In genomic region chr21:23612210-23612609, GRCh38 we compare ENCODE assay signal across 6 cellular contexts.
"Had no signal": no experiment of that assay in that cellular context is flagged by ENCODE, and none has a peak within 500 bp of the region (broad histone marks: within the 10 kb centered on the region; RNA-seq: fewer than 3 reads in every experiment).

No MANE protein-coding gene starts in this region.

- H3K4me3 ChIP-seq: GM23338 had no signal

- DNase-seq: H9, HCEC 1CT had no signal

- H3K4me2 ChIP-seq: GM23338 had no signal

- H2AFZ ChIP-seq: GM23338 had no signal

- FAIRE-seq: H1, H54, HepG2 had no signal
